ENCODE assay signal across 19 cellular contexts in the genomic region with DNA sequence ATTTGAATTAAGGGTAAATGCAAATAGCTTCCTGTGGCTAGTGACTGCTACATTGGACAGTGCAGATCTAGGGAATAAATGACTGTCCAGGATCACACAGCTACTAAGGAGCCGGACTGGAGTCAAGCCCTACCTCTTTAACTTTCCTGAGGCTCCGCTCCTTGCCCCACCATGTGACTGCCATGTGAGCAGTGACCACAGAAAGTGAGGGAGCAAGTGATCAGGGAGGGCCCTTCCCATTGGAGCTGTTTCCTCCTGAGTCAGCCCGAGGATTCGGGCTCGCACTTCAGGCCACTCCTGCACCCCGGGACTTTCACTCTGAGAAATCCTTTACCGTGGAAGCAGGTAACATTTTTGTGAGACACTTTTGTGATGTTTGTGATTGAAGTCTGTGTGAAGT.
DNase-seq lines count a peak whose midpoint lies in the region; ATAC-seq, FAIRE-seq and TF ChIP-seq lines count a peak whose summit lies in the region.
"Had no signal": no experiment of that assay in that cellular context is flagged by ENCODE, and none has a peak within 500 bp of the region (broad histone marks: within the 10 kb centered on the region; RNA-seq: fewer than 3 reads in every experiment).

No MANE protein-coding gene starts in this region.

- DNase-seq in GM23248 (peak; percentile 6), mesenchymal stem cell (no peak), urothelium cell line (ENCODE audit: low spot score) (no peak), AG08395 (ENCODE audit: low spot score) (no peak), superior temporal gyrus (ENCODE audit: extremely low spot score) (no peak)
- no peak for DNase-seq in stimulated activated naive CD4-positive, alpha-beta T cell treated with Interleukin-2 at 50 U/mL for 16 hours (lab: John Stamatoyannopoulos, UW)
- DNase-seq: CD8-positive, alpha-beta memory T cell; DMS79; KG1; NCI-H1436 treated with DMSO at 0.1 percent for 48 hours; NCI-H2081; NCI-H510A treated with DMSO at 0.1 percent for 48 hours; NCI-H82; PC-3 had no signal

- no peak overlapping the region for H3K9ac ChIP-seq in GM23248
- H3K9ac ChIP-seq in mesenchymal stem cell (ENCODE audit: low read length): peak overlapping the region; percentile 54
- H3K9ac ChIP-seq: BLaER1 had no signal

- H2AK5ac ChIP-seq in mesenchymal stem cell (ENCODE audit: low read length, severe bottlenecking): no peak overlapping the region

- no peak overlapping the region for H3K4me2 ChIP-seq in GM23248 (ENCODE audit: unreplicated experiment)
- no peak overlapping the region for H3K4me2 ChIP-seq in mesenchymal stem cell (ENCODE audit: low read length, poor library complexity, severe bottlenecking)
- H3K4me2 ChIP-seq: BLaER1 had no signal

- H2BK5ac ChIP-seq in mesenchymal stem cell (ENCODE audit: low read depth, low read length, poor library complexity, severe bottlenecking): no peak overlapping the region

- WGBS in GM23248 (ENCODE audit: low coverage in 1 of 2, low lambda C conversion rate in 2 of 2, missing lambda C conversion rate in 2 of 2), 2 experiments: 28 to 34% methylated on average over 7 of the region's 7 CpGs
- WGBS in mesenchymal stem cell: 87% methylated on average over 7 of the region's 7 CpGs

- ATAC-seq in SK-N-SH treated with all-trans-retinoic acid at 6 μM for 48 hours: peak; percentile 45
- ATAC-seq: PC-3 had no signal

- no peaks in the 10 kb centered on the region for H3K79me2 ChIP-seq in GM23248 (ENCODE audit: insufficient read depth)

- H3K23ac ChIP-seq in mesenchymal stem cell (ENCODE audit: low read length in 2 of 2): no peak overlapping the region

- H3K18ac ChIP-seq in mesenchymal stem cell (ENCODE audit: low read depth in 1 of 2, low read length in 2 of 2): no peak overlapping the region

- H3K4ac ChIP-seq in mesenchymal stem cell (ENCODE audit: low read depth in 1 of 2, low read length in 2 of 2): no peak overlapping the region

- H4K20me1 ChIP-seq in GM23248 (ENCODE audit: insufficient read depth): no peaks in the 10 kb centered on the region
- H4K20me1 ChIP-seq: BLaER1 had no signal

- H3F3A ChIP-seq in GM23248 (ENCODE audit: insufficient read depth): no peaks in the 10 kb centered on the region

- in situ Hi-C loops in GM23248 (cut with MboI): no loop called here

- H2BK120ac ChIP-seq in mesenchymal stem cell (ENCODE audit: low read depth, low read length): no peak overlapping the region

- H3K4me1 ChIP-seq in GM23248 (ENCODE audit: insufficient read depth) (no peaks in the 10 kb centered on the region), mesenchymal stem cell (ENCODE audit: control insufficient read depth, insufficient read depth, low read depth, low read length) (no peaks in the 10 kb centered on the region)
- H3K4me1 ChIP-seq: BLaER1, SJSA1 had no signal

- H3K36me3 ChIP-seq in GM23248 (ENCODE audit: low read depth): no peaks in the 10 kb centered on the region
- no peaks in the 10 kb centered on the region for H3K36me3 ChIP-seq in mesenchymal stem cell (ENCODE audit: control insufficient read depth in 1 of 2, insufficient read depth in 2 of 2, low read depth in 1 of 2, low read length in 2 of 2)
- H3K36me3 ChIP-seq: BLaER1, SJSA1 had no signal

- no peak overlapping the region for H3K14ac ChIP-seq in mesenchymal stem cell (ENCODE audit: low read length in 2 of 2)

- no peak overlapping the region for H3K4me3 ChIP-seq in GM23248
- H3K4me3 ChIP-seq in mesenchymal stem cell (ENCODE audit: insufficient read depth in 1 of 2, low read depth in 1 of 2, low read length in 2 of 2): peak overlapping the region in 1 of 2 experiments; percentile 55
- H3K4me3 ChIP-seq: BLaER1, SJSA1 had no signal

- no peaks in the 10 kb centered on the region for H3K9me2 ChIP-seq in GM23248 (ENCODE audit: insufficient read depth)

- peak; percentile 90 for FAIRE-seq in urothelium cell line (lab: Jason Lieb, UNC)
- FAIRE-seq: D721Med, GM18507 had no signal

- no peak overlapping the region for H4K91ac ChIP-seq in mesenchymal stem cell (ENCODE audit: low read length)

- H3K9me3 ChIP-seq in GM23248 (ENCODE audit: low read depth) (no peaks in the 10 kb centered on the region), mesenchymal stem cell (ENCODE audit: control insufficient read depth, low read length) (no peaks in the 10 kb centered on the region)
- H3K9me3 ChIP-seq: BLaER1, SJSA1 had no signal

- no peak overlapping the region for H2BK15ac ChIP-seq in mesenchymal stem cell (ENCODE audit: low read depth, poor library complexity, severe bottlenecking)

- no peaks in the 10 kb centered on the region for H3K27me3 ChIP-seq in GM23248 (replicated peaks; ENCODE audit: insufficient read depth)
- H3K27me3 ChIP-seq in mesenchymal stem cell (ENCODE audit: control insufficient read depth in 1 of 2, insufficient read depth in 1 of 2, low read length in 2 of 2): peaks cover 0 to 3% of the 10 kb centered on the region in 2 experiments
- H3K27me3 ChIP-seq: BLaER1, SJSA1 had no signal

- no peaks in the 10 kb centered on the region for H3K79me1 ChIP-seq in mesenchymal stem cell (replicated peaks; ENCODE audit: low read length, poor library complexity, severe bottlenecking)

- no peak overlapping the region for H2AFZ ChIP-seq in GM23248
- no peak overlapping the region for H2AFZ ChIP-seq in mesenchymal stem cell (ENCODE audit: low read depth, low read length)

- H3K27ac ChIP-seq in GM23248 (no peak overlapping the region), mesenchymal stem cell (ENCODE audit: low read length, poor library complexity, severe bottlenecking) (no peak overlapping the region)
- H3K27ac ChIP-seq: BLaER1, SJSA1 had no signal

- H2BK12ac ChIP-seq in mesenchymal stem cell (ENCODE audit: low read length in 2 of 2): no peak overlapping the region

- H4K8ac ChIP-seq in mesenchymal stem cell (ENCODE audit: low read length): no peak overlapping the region

TF ChIP-seq in SK-N-SH treated with all-trans-retinoic acid at 6 μM for 48 hours, 23 proteins besides CTCF, POLR2A, EP300 and RAD21:
- TF ChIP-seq BACH2 (CRISPR knock-in tag; IDR thresholded peaks at IDR 0.05; ENCODE audit: borderline replicate concordance): no peak
- TF ChIP-seq, protein P1, sequence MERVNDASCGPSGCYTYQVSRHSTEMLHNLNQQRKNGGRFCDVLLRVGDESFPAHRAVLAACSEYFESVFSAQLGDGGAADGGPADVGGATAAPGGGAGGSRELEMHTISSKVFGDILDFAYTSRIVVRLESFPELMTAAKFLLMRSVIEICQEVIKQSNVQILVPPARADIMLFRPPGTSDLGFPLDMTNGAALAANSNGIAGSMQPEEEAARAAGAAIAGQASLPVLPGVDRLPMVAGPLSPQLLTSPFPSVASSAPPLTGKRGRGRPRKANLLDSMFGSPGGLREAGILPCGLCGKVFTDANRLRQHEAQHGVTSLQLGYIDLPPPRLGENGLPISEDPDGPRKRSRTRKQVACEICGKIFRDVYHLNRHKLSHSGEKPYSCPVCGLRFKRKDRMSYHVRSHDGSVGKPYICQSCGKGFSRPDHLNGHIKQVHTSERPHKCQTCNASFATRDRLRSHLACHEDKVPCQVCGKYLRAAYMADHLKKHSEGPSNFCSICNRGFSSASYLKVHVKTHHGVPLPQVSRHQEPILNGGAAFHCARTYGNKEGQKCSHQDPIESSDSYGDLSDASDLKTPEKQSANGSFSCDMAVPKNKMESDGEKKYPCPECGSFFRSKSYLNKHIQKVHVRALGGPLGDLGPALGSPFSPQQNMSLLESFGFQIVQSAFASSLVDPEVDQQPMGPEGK (CRISPR knock-in tag; IDR thresholded peaks at IDR 0.05; ENCODE audit: borderline replicate concordance): no peak
- no peak for TF ChIP-seq CREB5 (CRISPR knock-in tag; IDR thresholded peaks at IDR 0.05; ENCODE audit: low read depth)
